9 cellular contexts compared by ENCODE assay signal in the genomic region with DNA sequence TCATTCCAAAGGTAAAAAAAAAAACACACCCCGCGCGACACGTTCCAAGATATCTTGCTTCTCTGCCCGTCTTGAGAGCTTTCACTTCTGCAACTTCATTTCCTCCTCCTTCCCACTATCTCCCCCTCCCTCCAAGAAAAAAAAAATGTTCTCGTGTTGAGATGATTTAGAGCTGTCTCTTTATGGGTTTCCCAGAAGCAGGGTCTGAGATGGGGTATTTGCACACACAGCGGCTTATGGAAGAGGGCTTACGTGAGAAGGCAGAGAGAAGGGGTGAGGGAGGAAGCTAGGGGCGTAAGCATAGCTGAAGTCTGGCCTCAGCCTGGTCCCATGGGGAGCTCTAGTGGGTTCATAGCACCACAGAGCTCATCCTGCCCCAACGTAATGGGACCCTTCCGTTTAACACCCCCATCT. TPM values are rescaled to one million over a fixed set of nuclear protein-coding genes. Genes with fewer than 3 reads are reported as not detected.
DNase-seq lines count a peak whose midpoint lies in the region; ATAC-seq and TF ChIP-seq lines count a peak whose summit lies in the region.
"Had no signal": no experiment of that assay in that cellular context is flagged by ENCODE, and none has a peak within 500 bp of the region (broad histone marks: within the 10 kb centered on the region; RNA-seq: fewer than 3 reads in every experiment).

No MANE protein-coding gene starts in this region.

- H3K4me1 Mint-ChIP-seq in activated T-cell treated with anti-CD3 and anti-CD28 coated beads, Interleukin-2, amount 50 U/mL, for 24 hours (ENCODE audit: low read depth) = peaks cover 20% of the 10 kb centered on the region
- H3K4me1 Mint-ChIP-seq in natural killer cell treated with Interleukin-12 subunit alpha and Interleukin-12 subunit beta and Interleukin-15 and Interleukin-18, amount 100 ng/mL, for 72 hours (ENCODE audit: low read depth in 2 of 2) = peaks cover 25 to 34% of the 10 kb centered on the region in 2 donors

- H3K9me3 Mint-ChIP-seq in activated T-cell treated with anti-CD3 and anti-CD28 coated beads, Interleukin-2, amount 50 U/mL, for 24 hours = no peaks in the 10 kb centered on the region
- no peaks in the 10 kb centered on the region for H3K9me3 Mint-ChIP-seq in natural killer cell treated with Interleukin-12 subunit alpha and Interleukin-12 subunit beta and Interleukin-15 and Interleukin-18, amount 100 ng/mL, for 72 hours

- peaks cover 72% of the 10 kb centered on the region for H3K36me3 Mint-ChIP-seq in activated T-cell treated with anti-CD3 and anti-CD28 coated beads, Interleukin-2, amount 50 U/mL, for 24 hours (ENCODE audit: low read depth)
- no peaks in the 10 kb centered on the region for H3K36me3 Mint-ChIP-seq in natural killer cell treated with Interleukin-12 subunit alpha and Interleukin-12 subunit beta and Interleukin-15 and Interleukin-18, amount 100 ng/mL, for 72 hours

- peak overlapping the region; percentile 77 for H3K4me3 Mint-ChIP-seq in activated T-cell treated with anti-CD3 and anti-CD28 coated beads, Interleukin-2, amount 50 U/mL, for 24 hours
- peak overlapping the region; percentile 97 for H3K4me3 Mint-ChIP-seq in natural killer cell treated with Interleukin-12 subunit alpha and Interleukin-12 subunit beta and Interleukin-15 and Interleukin-18, amount 100 ng/mL, for 72 hours

- H3K27me3 Mint-ChIP-seq in activated T-cell treated with anti-CD3 and anti-CD28 coated beads, Interleukin-2, amount 50 U/mL, for 24 hours = no peaks in the 10 kb centered on the region
- no peaks in the 10 kb centered on the region for H3K27me3 Mint-ChIP-seq in natural killer cell treated with Interleukin-12 subunit alpha and Interleukin-12 subunit beta and Interleukin-15 and Interleukin-18, amount 100 ng/mL, for 72 hours

- peak; percentile 55 for ATAC-seq in HG02852 (IDR thresholded peaks at IDR 0.05; ENCODE audit: unreplicated experiment)
- peak; percentile 79 to 83 for ATAC-seq in natural killer cell treated with Interleukin-12 subunit alpha and Interleukin-12 subunit beta and Interleukin-15 and Interleukin-18, amount 100 ng/mL, for 72 hours
- no peak for ATAC-seq in HG02759 (IDR thresholded peaks at IDR 0.05; ENCODE audit: unreplicated experiment)

- TF ChIP-seq CTCF in GM10266 (IDR thresholded peaks at IDR 0.05; ENCODE audit: control insufficient read depth, insufficient read depth, low read depth, missing control alignments) = no peak

- H3K27ac Mint-ChIP-seq in activated T-cell treated with anti-CD3 and anti-CD28 coated beads, Interleukin-2, amount 50 U/mL, for 24 hours = peak overlapping the region; percentile 96
- peak overlapping the region; percentile 99 to 100 for H3K27ac Mint-ChIP-seq in natural killer cell treated with Interleukin-12 subunit alpha and Interleukin-12 subunit beta and Interleukin-15 and Interleukin-18, amount 100 ng/mL, for 72 hours

- DNase-seq in GM10266 (ENCODE audit: extremely low spot score) (peak; percentile 57), iPS-NIHi11 (ENCODE audit: low spot score) (no peak), retina (no peak), 8988T (no peak)
- DNase-seq in activated T-cell treated with anti-CD3 and anti-CD28 coated beads, Interleukin-2, amount 50 U/mL, for 24 hours = peak; percentile 63
- DNase-seq in natural killer cell treated with Interleukin-12 subunit alpha and Interleukin-12 subunit beta and Interleukin-15 and Interleukin-18, amount 100 ng/mL, for 72 hours (ENCODE audit: low spot score) = no peak
- DNase-seq: NCI-H1105 treated with DMSO at 0.1 percent for 48 hours had no signal

RNA-seq across cellular contexts. Expression of gene USE1, which starts 31.3 kb away (rescaled TPM):
- total RNA-seq in natural killer cell treated with Interleukin-12 subunit alpha and Interleukin-12 subunit beta and Interleukin-15 and Interleukin-18, amount 100 ng/mL, for 72 hours = 10 to 100 TPM; 25.9 to 28.7 TPM

RNA-seq across cellular contexts. Expression of gene OCEL1, which starts 42.2 kb away (rescaled TPM):
- total RNA-seq in natural killer cell treated with Interleukin-12 subunit alpha and Interleukin-12 subunit beta and Interleukin-15 and Interleukin-18, amount 100 ng/mL, for 72 hours = 10 to 100 TPM; 14.7 to 31.9 TPM

Comparison
In these comparisons a context has a peak if more than half of its experiments do, and no peak if none do; other contexts are left out.
1. DNase-seq: peak in GM10266 (single experiment) and activated T-cell treated with anti-CD3 and anti-CD28 coated beads, Interleukin-2, amount 50 U/mL, for 24 hours (single experiment); none in natural killer cell treated with Interleukin-12 subunit alpha and Interleukin-12 subunit beta and Interleukin-15 and Interleukin-18, amount 100 ng/mL, for 72 hours (single experiment), iPS-NIHi11 (single experiment), retina (single experiment) and 8988T (single experiment).